In the genomic region with DNA sequence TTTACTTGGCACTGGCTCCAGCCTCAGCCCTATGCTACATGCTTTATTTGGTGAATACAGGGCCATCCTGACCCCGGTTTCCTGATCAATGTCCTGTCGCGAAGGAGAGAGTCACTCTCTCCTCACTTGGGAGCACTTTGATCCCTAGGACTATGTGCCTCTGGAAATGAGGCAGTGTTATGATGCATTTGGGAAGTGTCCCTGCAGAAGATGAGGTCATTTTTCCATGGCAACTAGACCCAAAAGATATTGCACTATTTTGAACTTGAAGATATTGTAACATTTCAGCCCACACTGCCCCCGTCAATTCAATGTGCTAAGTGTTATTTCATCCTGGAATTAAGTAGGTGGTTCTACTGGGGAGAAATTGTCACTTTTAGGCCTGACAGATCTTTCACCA, we compare ENCODE assay signal across 24 cellular contexts.
DNase-seq lines count a peak whose midpoint lies in the region; ATAC-seq and TF ChIP-seq lines count a peak whose summit lies in the region.
"Had no signal": no experiment of that assay in that cellular context is flagged by ENCODE, and none has a peak within 500 bp of the region (broad histone marks: within the 10 kb centered on the region; RNA-seq: fewer than 3 reads in every experiment).

No MANE protein-coding gene starts in this region.

- ATAC-seq in left ventricle myocardium superior, result peak; percentile 69
- ATAC-seq in gastrocnemius medialis, result peak in 1 of 2 donors; percentile 36
- ATAC-seq in upper lobe of right lung, result no peak
- ATAC-seq: activated CD8-positive, alpha-beta T cell treated with anti-CD3 and anti-CD28 coated beads for 36 hours; GM12878 had no signal

- H3K4me3 ChIP-seq in Caco-2 (ENCODE audit: low read depth, low read length) (no peak overlapping the region), gastrocnemius medialis (no peak overlapping the region), upper lobe of right lung (no peak overlapping the region)
- H3K4me3 ChIP-seq: GM12878, psoas muscle, upper lobe of left lung had no signal

- H3K27me3 Mint-ChIP-seq in Caco-2 (ENCODE audit: insufficient read depth, unreplicated experiment), result no peaks in the 10 kb centered on the region

- TF ChIP-seq CTCF in Caco-2 (IDR thresholded peaks at IDR 0.05; ENCODE audit: insufficient read depth in 1 of 2, low read depth in 1 of 2, low read length in 1 of 2, severe bottlenecking in 1 of 2, unreplicated experiment in 1 of 2), result no peak
- no peak for TF ChIP-seq CTCF in gastrocnemius medialis (IDR thresholded peaks at IDR 0.05 in 4 of 5, conservative IDR thresholded peaks at IDR 0.05 in 1 of 5)
- TF ChIP-seq CTCF in upper lobe of right lung (IDR thresholded peaks at IDR 0.05), result no peak

- CTCF ChIA-PET in Caco-2 (lab: Charles Lee), result no interaction called here

- H3K4me1 Mint-ChIP-seq in Caco-2 (ENCODE audit: low read depth, unreplicated experiment), result peaks cover 19% of the 10 kb centered on the region

- DNase-seq in Caco-2 (no peak), dermis blood vessel endothelial cell (peak; percentile 23), left ventricle myocardium superior (no peak), gastrocnemius medialis (no peak), NCI-H2081 treated with DMSO at 0.1 percent for 48 hours (lab: John Stamatoyannopoulos, UW) (no peak), ureter (ENCODE audit: low spot score) (no peak), activated gamma-delta T cell treated with Interleukin-2 at 50 U/mL for 16 hours (no peak), upper lobe of right lung (no peak)
- DNase-seq: activated CD8-positive, alpha-beta T cell treated with anti-CD3 and anti-CD28 coated beads for 36 hours; activated naive CD4-positive, alpha-beta T cell treated with anti-CD3 and anti-CD28 coated beads, Interleukin-2, amount 50 U/mL, for 16 hours; activated T-cell treated with anti-CD3 and anti-CD28 coated beads, Interleukin-2, amount 50 U/mL, for 24 hours; cortex of kidney; GDM1; Karpas-422; mesendoderm; NCI-H2171 treated with DMSO at 0.1 percent for 48 hours; nephron progenitor cell; psoas muscle; stimulated activated naive CD4-positive, alpha-beta T cell; T-helper 2 cell; upper lobe of left lung had no signal

- no peak for TF ChIP-seq POLR2A in gastrocnemius medialis (IDR thresholded peaks at IDR 0.05)

- no TSS peak for BruUV-seq in Caco-2 (replicated peaks; lab: Mats Ljungman, UMichigan)

- in situ Hi-C loops in gastrocnemius medialis (cut with MboI; ENCODE audit: low sequenced_read_pairs in 4 of 4), result no loop called here

- H3K36me3 ChIP-seq in Caco-2 (ENCODE audit: control insufficient read depth, insufficient read depth, low read length) (no peaks in the 10 kb centered on the region; the same call in 1 of the 2 replicates), gastrocnemius medialis (peaks cover 0 to 4% of the 10 kb centered on the region in 2 donors), upper lobe of right lung (no peaks in the 10 kb centered on the region)

- peak overlapping the region; percentile 34 for H3K4me3 Mint-ChIP-seq in Caco-2 (ENCODE audit: unreplicated experiment)
- H3K4me3 Mint-ChIP-seq: activated CD8-positive, alpha-beta T cell treated with anti-CD3 and anti-CD28 coated beads for 36 hours; activated T-cell treated with anti-CD3 and anti-CD28 coated beads, Interleukin-2, amount 50 U/mL, for 24 hours; nephron progenitor cell; WTC11 had no signal

- H3K9me3 ChIP-seq in Caco-2, result no peaks in the 10 kb centered on the region
- no peaks in the 10 kb centered on the region for H3K9me3 ChIP-seq in gastrocnemius medialis
- no peaks in the 10 kb centered on the region for H3K9me3 ChIP-seq in upper lobe of right lung
- H3K9me3 ChIP-seq: psoas muscle, upper lobe of left lung had no signal

- POLR2A ChIA-PET in Caco-2 (lab: Charles Lee), result no interaction called here

- peaks cover 5% of the 10 kb centered on the region for H3K36me3 Mint-ChIP-seq in Caco-2 (ENCODE audit: insufficient read depth, unreplicated experiment)

- H3K27ac ChIP-seq in gastrocnemius medialis (peak overlapping the region in 3 of 4 donors; percentile 6 to 40 (median 12)), upper lobe of right lung (no peak overlapping the region)
- H3K27ac ChIP-seq: epithelial cell of prostate, psoas muscle, upper lobe of left lung had no signal

- peaks cover 8% of the 10 kb centered on the region for H3K9me3 Mint-ChIP-seq in Caco-2 (ENCODE audit: unreplicated experiment)
- H3K9me3 Mint-ChIP-seq: activated CD8-positive, alpha-beta T cell treated with anti-CD3 and anti-CD28 coated beads for 36 hours; activated T-cell treated with anti-CD3 and anti-CD28 coated beads, Interleukin-2, amount 50 U/mL, for 24 hours; nephron progenitor cell had no signal

- intact Hi-C loops in Caco-2 (cut with micrococcal nuclease; ENCODE audit: unreplicated experiment) (no loop called here), left ventricle myocardium superior (cut with micrococcal nuclease) (no loop called here), gastrocnemius medialis (cut with DNase I; ENCODE audit: low total_unique reads) (no loop called here), upper lobe of right lung (cut with DNase I) (no loop called here)

- H3K4me1 ChIP-seq in Caco-2 (peaks cover 23% of the 10 kb centered on the region), gastrocnemius medialis (no peaks in the 10 kb centered on the region), upper lobe of right lung (no peaks in the 10 kb centered on the region)
- H3K4me1 ChIP-seq: psoas muscle, upper lobe of left lung had no signal

- H3K27ac Mint-ChIP-seq in Caco-2 (ENCODE audit: unreplicated experiment), result peak overlapping the region; percentile 68
- H3K27ac Mint-ChIP-seq: activated CD8-positive, alpha-beta T cell treated with anti-CD3 and anti-CD28 coated beads for 36 hours; activated T-cell treated with anti-CD3 and anti-CD28 coated beads, Interleukin-2, amount 50 U/mL, for 24 hours had no signal

- no peaks in the 10 kb centered on the region for H3K27me3 ChIP-seq in Caco-2 (replicated peaks; ENCODE audit: control insufficient read depth, insufficient read depth, low read length)
- H3K27me3 ChIP-seq in gastrocnemius medialis, result no peaks in the 10 kb centered on the region
- no peaks in the 10 kb centered on the region for H3K27me3 ChIP-seq in upper lobe of right lung
- H3K27me3 ChIP-seq: upper lobe of left lung had no signal
